ENCODE assay signal across 28 cellular contexts in the genomic region with DNA sequence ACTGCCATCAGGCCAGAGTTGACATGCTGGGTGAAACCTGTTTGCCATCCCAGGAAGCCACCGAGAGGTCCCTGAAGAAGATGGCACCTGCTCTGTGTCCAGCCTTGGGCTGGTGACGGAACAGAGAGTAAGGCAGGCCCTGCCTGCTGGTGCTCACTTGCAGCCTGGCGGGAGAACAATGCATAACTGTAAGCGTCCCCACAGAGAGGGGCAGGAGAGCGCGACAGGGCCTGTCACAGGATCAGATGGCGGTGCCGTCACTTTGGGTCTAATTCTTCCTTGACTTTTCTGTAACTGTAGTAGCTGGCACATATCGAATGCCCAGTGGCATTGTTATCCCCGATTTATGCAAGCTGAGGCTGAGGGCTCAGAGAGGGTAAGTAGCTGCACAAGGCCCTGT. TPM values are rescaled to one million over a fixed set of nuclear protein-coding genes. Genes with fewer than 3 reads are reported as not detected.
"Had no signal": no experiment of that assay in that cellular context is flagged by ENCODE, and none has a peak within 500 bp of the region (broad histone marks: within the 10 kb centered on the region; RNA-seq: fewer than 3 reads in every experiment).

No MANE protein-coding gene starts in this region.

- H3K4me1 Mint-ChIP-seq: activated B cell treated with CpG ODN at 0.5 μM for 24 hours; activated naive CD8-positive, alpha-beta T cell treated with anti-CD3 and anti-CD28 coated beads, Interleukin-2, amount 10 ng/mL, durations not matched to agents 7 days and 5 days had no signal

- H3K27me3 Mint-ChIP-seq: activated B cell treated with CpG ODN at 0.5 μM for 24 hours; activated CD4-positive, alpha-beta memory T cell treated with anti-CD3 and anti-CD28 coated beads for 36 hours; activated naive CD8-positive, alpha-beta T cell treated with anti-CD3 and anti-CD28 coated beads, Interleukin-2, amount 10 ng/mL, durations not matched to agents 7 days and 5 days had no signal

- H3K9me3 Mint-ChIP-seq: activated B cell treated with CpG ODN at 0.5 μM for 24 hours; activated CD4-positive, alpha-beta memory T cell treated with anti-CD3 and anti-CD28 coated beads for 36 hours; activated naive CD8-positive, alpha-beta T cell treated with anti-CD3 and anti-CD28 coated beads, Interleukin-2, amount 10 ng/mL, durations not matched to agents 7 days and 5 days; activated T-cell treated with anti-CD3 and anti-CD28 coated beads, Interleukin-2, amount 50 U/mL, for 4 hours; T-helper 1 cell treated with Interleukin-12 subunit alpha and Interleukin-12 subunit beta and Interleukin-4 antibody, amounts not matched to agents 30 μg/mL and 1 μg/mL, for 36 hours had no signal

- DNase-seq: activated B cell treated with CpG ODN at 0.5 μM for 24 hours; activated CD4-positive, alpha-beta memory T cell treated with anti-CD3 and anti-CD28 coated beads for 36 hours; activated CD4-positive, alpha-beta T cell treated with anti-CD3 and anti-CD28 coated beads for 4 hours; activated CD4-positive, alpha-beta T cell treated with anti-CD3 and anti-CD28 coated beads, Interleukin-2, amount 50 U/mL, for 1 hour; activated CD4-positive, CD25-positive, alpha-beta regulatory T cell treated with anti-CD3 and anti-CD28 coated beads, Interleukin-2, amount 50 U/mL, for 72 hours; activated CD8-positive, alpha-beta memory T cell treated with anti-CD3 and anti-CD28 coated beads, Interleukin-2, amount 50 U/mL, for 4 hours; activated effector memory CD4-positive, alpha-beta T cell treated with Interleukin-2 at 50 U/mL for 16 hours; activated naive CD4-positive, alpha-beta T cell treated with anti-CD3 and anti-CD28 coated beads, Interleukin-2, amount 50 U/mL, for 16 hours; activated naive CD8-positive, alpha-beta T cell treated with anti-CD3 and anti-CD28 coated beads, Interleukin-2, amount 10 ng/mL, durations not matched to agents 7 days and 5 days; activated T-cell treated with anti-CD3 and anti-CD28 coated beads for 4 hours; activated T-cell treated with anti-CD3 and anti-CD28 coated beads, Interleukin-2, amount 50 U/mL, for 4 hours; body of pancreas; Kasumi-1; KG1; MG63; NCI-H1048; NCI-H1105 treated with DMSO at 0.1 percent for 48 hours; NCI-H1436; NCI-H1694 treated with DMSO at 0.1 percent for 48 hours; NCI-H2029 treated with DMSO at 0.1 percent for 48 hours; NCI-H2107; NCI-H226; NCI-H524 treated with DMSO at 0.1 percent for 48 hours; SHP77 treated with DMSO at 0.1 percent for 48 hours; SK-N-SH had no signal

- H3K4me3 Mint-ChIP-seq: activated B cell treated with CpG ODN at 0.5 μM for 24 hours; activated CD4-positive, alpha-beta memory T cell treated with anti-CD3 and anti-CD28 coated beads for 36 hours; activated naive CD8-positive, alpha-beta T cell treated with anti-CD3 and anti-CD28 coated beads, Interleukin-2, amount 10 ng/mL, durations not matched to agents 7 days and 5 days; activated T-cell treated with anti-CD3 and anti-CD28 coated beads, Interleukin-2, amount 50 U/mL, for 4 hours; T-helper 1 cell treated with Interleukin-12 subunit alpha and Interleukin-12 subunit beta and Interleukin-4 antibody, amounts not matched to agents 30 μg/mL and 1 μg/mL, for 36 hours had no signal

- ATAC-seq: activated T-cell treated with anti-CD3 and anti-CD28 coated beads, Interleukin-2, amount 50 U/mL, for 4 hours; body of pancreas; Panc1 had no signal

- H3K27ac Mint-ChIP-seq: activated B cell treated with CpG ODN at 0.5 μM for 24 hours; activated CD4-positive, alpha-beta memory T cell treated with anti-CD3 and anti-CD28 coated beads for 36 hours; activated naive CD8-positive, alpha-beta T cell treated with anti-CD3 and anti-CD28 coated beads, Interleukin-2, amount 10 ng/mL, durations not matched to agents 7 days and 5 days; T-helper 1 cell treated with Interleukin-12 subunit alpha and Interleukin-12 subunit beta and Interleukin-4 antibody, amounts not matched to agents 30 μg/mL and 1 μg/mL, for 36 hours had no signal

RNA-seq across cellular contexts. Expression of a gene that starts 29.0 kb away (rescaled TPM):
- total RNA-seq: activated B cell treated with CpG ODN at 0.5 μM for 24 hours; activated CD4-positive, alpha-beta memory T cell treated with anti-CD3 and anti-CD28 coated beads for 36 hours; activated naive CD8-positive, alpha-beta T cell treated with anti-CD3 and anti-CD28 coated beads, Interleukin-2, amount 10 ng/mL, durations not matched to agents 7 days and 5 days; NCI-H460 had no signal
